14 cellular contexts compared by ENCODE assay signal in genomic region chr9:109813310-109813709, GRCh38. TPM values are rescaled to one million over a fixed set of nuclear protein-coding genes. Genes with fewer than 3 reads are reported as not detected.
"Had no signal": no experiment of that assay in that cellular context is flagged by ENCODE, and none has a peak within 500 bp of the region (broad histone marks: within the 10 kb centered on the region; RNA-seq: fewer than 3 reads in every experiment).

No MANE protein-coding gene starts in this region.

- H3K9me3 ChIP-seq: colonic mucosa, mucosa of descending colon, neutrophil, upper lobe of right lung had no signal

- H3K27me3 ChIP-seq: colonic mucosa, foreskin keratinocyte, hepatocyte, tibial nerve, upper lobe of right lung had no signal

- H2AFZ ChIP-seq: hepatocyte had no signal

- DNase-seq: colonic mucosa; dermis blood vessel endothelial cell; foreskin keratinocyte; mammary epithelial cell; mucosa of descending colon; naive thymus-derived CD8-positive, alpha-beta T cell; right cardiac atrium; stimulated activated CD4-positive, alpha-beta T cell treated with anti-CD3 and anti-CD28 coated beads, Interleukin-2, amount 100 ng/mL, for 48 hours; stimulated activated naive CD8-positive, alpha-beta T cell treated with anti-CD3 and anti-CD28 coated beads, Interleukin-15, Interleukin-2, amounts not matched to agents 100 U/mL and 50 U/mL, for 24 hours; upper lobe of right lung had no signal

- H3K79me2 ChIP-seq: hepatocyte had no signal

- H3K36me3 ChIP-seq: colonic mucosa, neutrophil, tibial nerve, upper lobe of right lung had no signal

- ATAC-seq: foreskin keratinocyte; mucosa of descending colon; naive thymus-derived CD8-positive, alpha-beta T cell; right cardiac atrium; stimulated activated naive CD8-positive, alpha-beta T cell treated with anti-CD3 and anti-CD28 coated beads, Interleukin-15, Interleukin-2, amounts not matched to agents 100 U/mL and 50 U/mL, for 24 hours had no signal

- H3K4me3 ChIP-seq: colonic mucosa, hepatocyte, mucosa of descending colon, smooth muscle cell, tibial nerve, upper lobe of right lung had no signal

- H3K27ac ChIP-seq: colonic mucosa, foreskin keratinocyte, hepatocyte, neutrophil, tibial nerve, upper lobe of right lung had no signal

- H3K4me1 ChIP-seq: colonic mucosa, upper lobe of right lung had no signal

- H3K4me2 ChIP-seq: hepatocyte, smooth muscle cell had no signal

RNA-seq across cellular contexts. Expression of gene PALM2AKAP2, which starts 33.3 kb away (rescaled TPM):
- total RNA-seq: dermis blood vessel endothelial cell; naive thymus-derived CD8-positive, alpha-beta T cell had no signal
- polyA plus RNA-seq: foreskin keratinocyte; naive thymus-derived CD8-positive, alpha-beta T cell had no signal
